In the genomic region with DNA sequence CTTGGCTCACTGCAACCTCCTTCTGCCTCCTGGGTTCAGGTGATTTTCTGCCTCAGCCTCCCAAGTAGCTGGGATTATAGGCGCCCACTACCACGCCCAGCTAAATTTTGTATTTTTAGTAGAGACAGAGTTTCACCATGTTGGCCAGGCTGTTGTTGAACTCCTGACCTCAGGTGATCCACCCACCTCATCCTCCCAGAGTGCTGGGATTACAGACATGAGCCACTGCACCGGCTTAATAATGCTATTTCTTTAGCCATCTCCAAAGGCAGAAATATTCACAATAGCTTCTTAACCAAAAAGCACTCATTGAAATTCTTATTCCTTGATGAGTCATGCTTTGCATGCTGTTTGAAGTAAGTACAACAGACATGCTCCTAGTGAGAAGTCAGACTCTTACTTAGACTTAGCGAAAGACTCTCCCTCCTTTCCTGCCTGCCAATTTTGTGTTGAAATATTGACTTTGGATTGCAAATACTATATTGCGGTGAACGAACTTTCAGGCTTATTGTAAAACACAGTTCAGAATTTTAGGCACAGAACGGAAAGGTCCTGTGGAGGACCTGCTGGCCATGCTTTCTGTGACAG, we compare ENCODE assay signal across 8 cellular contexts. TPM values are rescaled to one million over a fixed set of nuclear protein-coding genes. Genes with fewer than 3 reads are reported as not detected.
DNase-seq lines count a peak whose midpoint lies in the region; ATAC-seq and TF ChIP-seq lines count a peak whose summit lies in the region.

No MANE protein-coding gene starts in this region.

- peaks cover 58 to 81% (median 72%) of the 10 kb centered on the region in 4 donors for H3K4me1 ChIP-seq in stomach

- ATAC-seq in Right ventricle myocardium inferior (no peak), GM21723 (IDR thresholded peaks at IDR 0.05; ENCODE audit: unreplicated experiment) (no peak)

- TF ChIP-seq EP300 in stomach (IDR thresholded peaks at IDR 0.05): no peak

- WGBS in stomach, 5 donors: 25 to 42% (median 30%) methylated on average over 7 of the region's 7 CpGs

- H3K27me3 ChIP-seq in stomach: no peaks in the 10 kb centered on the region

- peaks cover 57% of the 10 kb centered on the region for H3K36me3 Mint-ChIP-seq in activated CD4-positive, alpha-beta T cell treated with anti-CD3 and anti-CD28 coated beads, Interleukin-2, amount 10 ng/mL, durations not matched to agents 24 days and 14 days (ENCODE audit: low read depth)

- no peak for TF ChIP-seq CTCF in fibroblast of pulmonary artery (IDR thresholded peaks at IDR 0.05; ENCODE audit: low read length, missing control alignments)
- TF ChIP-seq CTCF in stomach (IDR thresholded peaks at IDR 0.05): no peak

- TF ChIP-seq POLR2A in stomach (IDR thresholded peaks at IDR 0.05): no peak

- peak overlapping the region; percentile 94 for H3K4me3 Mint-ChIP-seq in activated CD4-positive, alpha-beta T cell treated with anti-CD3 and anti-CD28 coated beads, Interleukin-2, amount 10 ng/mL, durations not matched to agents 24 days and 14 days

- H3K4me1 Mint-ChIP-seq in activated CD4-positive, alpha-beta T cell treated with anti-CD3 and anti-CD28 coated beads, Interleukin-2, amount 10 ng/mL, durations not matched to agents 24 days and 14 days: peaks cover 59% of the 10 kb centered on the region

- H3K9me3 Mint-ChIP-seq in activated CD4-positive, alpha-beta T cell treated with anti-CD3 and anti-CD28 coated beads, Interleukin-2, amount 10 ng/mL, durations not matched to agents 24 days and 14 days: no peaks in the 10 kb centered on the region

- intact Hi-C loops in activated CD4-positive, alpha-beta T cell treated with anti-CD3 and anti-CD28 coated beads, Interleukin-2, amount 10 ng/mL, durations not matched to agents 24 days and 14 days (cut with micrococcal nuclease): loop anchor here (2.0 kb wide), 2 partner anchors 17 to 29 kb away; no protein-coding TSS in a partner anchor
- intact Hi-C loops in stomach (cut with DNase I; ENCODE audit: low total_unique reads) (no loop called here), Right ventricle myocardium inferior (cut with DNase I) (no loop called here)

- peak overlapping the region; percentile 80 for H3K27ac Mint-ChIP-seq in activated CD4-positive, alpha-beta T cell treated with anti-CD3 and anti-CD28 coated beads, Interleukin-2, amount 10 ng/mL, durations not matched to agents 24 days and 14 days

- H3K36me3 ChIP-seq in stomach: peaks cover 0 to 4% (median 0%) of the 10 kb centered on the region in 4 donors

- H3K27ac ChIP-seq in stomach: peak overlapping the region; percentile 46 to 73 (median 64)

- H3K9me3 ChIP-seq in stomach: no peaks in the 10 kb centered on the region

- H3K4me3 ChIP-seq in fibroblast of pulmonary artery (replicated peaks; ENCODE audit: low read depth, low read length) (peak overlapping the region; percentile 27), stomach (peak overlapping the region in 2 of 4 donors; percentile 25 to 29)

- DNase-seq in activated CD4-positive, alpha-beta T cell treated with anti-CD3 and anti-CD28 coated beads, Interleukin-2, amount 10 ng/mL, durations not matched to agents 24 days and 14 days: peak; percentile 54
- no peak for DNase-seq in activated CD4-positive, alpha-beta T cell treated with anti-CD3 and anti-CD28 coated beads, Interleukin-2, amount 50 U/mL, for 4 hours
- peak; percentile 86 for DNase-seq in SKM-1 (lab: John Stamatoyannopoulos, UW; ENCODE audit: unreplicated experiment)
- peak; percentile 96 for DNase-seq in fibroblast of pulmonary artery (ENCODE audit: low read depth)
- no peak for DNase-seq in stomach
- DNase-seq in Right ventricle myocardium inferior (ENCODE audit: missing footprints): no peak
- no peak for DNase-seq in DMS153 (lab: John Stamatoyannopoulos, UW)

- H3K27me3 Mint-ChIP-seq in activated CD4-positive, alpha-beta T cell treated with anti-CD3 and anti-CD28 coated beads, Interleukin-2, amount 10 ng/mL, durations not matched to agents 24 days and 14 days: no peaks in the 10 kb centered on the region

RNA-seq across cellular contexts. Expression of a gene that starts 4.4 kb away (rescaled TPM):
- total RNA-seq in activated CD4-positive, alpha-beta T cell treated with anti-CD3 and anti-CD28 coated beads, Interleukin-2, amount 10 ng/mL, durations not matched to agents 24 days and 14 days: 452 and 460 TPM in 2 replicates
- total RNA-seq in stomach (100 to 1,000 TPM in 4 of 5 donors, 10 to 100 TPM in 1; 82.6 to 189 (median 111) TPM), Right ventricle myocardium inferior (115 TPM)
- 10 to 100 TPM; 41.6 to 94.7 (median 70.0) TPM for polyA plus RNA-seq in stomach

Comparison
In these comparisons a context has a peak if more than half of its experiments do, and no peak if none do; other contexts are left out.
1. DNase-seq: peak in activated CD4-positive, alpha-beta T cell treated with anti-CD3 and anti-CD28 coated beads, Interleukin-2, amount 10 ng/mL, durations not matched to agents 24 days and 14 days (single experiment), SKM-1 (single experiment) and fibroblast of pulmonary artery (single experiment); none in activated CD4-positive, alpha-beta T cell treated with anti-CD3 and anti-CD28 coated beads, Interleukin-2, amount 50 U/mL, for 4 hours (0 of 2), stomach (single experiment), Right ventricle myocardium inferior (single experiment) and DMS153 (single experiment).